1 cellular context compared by ENCODE assay signal in the genomic region with DNA sequence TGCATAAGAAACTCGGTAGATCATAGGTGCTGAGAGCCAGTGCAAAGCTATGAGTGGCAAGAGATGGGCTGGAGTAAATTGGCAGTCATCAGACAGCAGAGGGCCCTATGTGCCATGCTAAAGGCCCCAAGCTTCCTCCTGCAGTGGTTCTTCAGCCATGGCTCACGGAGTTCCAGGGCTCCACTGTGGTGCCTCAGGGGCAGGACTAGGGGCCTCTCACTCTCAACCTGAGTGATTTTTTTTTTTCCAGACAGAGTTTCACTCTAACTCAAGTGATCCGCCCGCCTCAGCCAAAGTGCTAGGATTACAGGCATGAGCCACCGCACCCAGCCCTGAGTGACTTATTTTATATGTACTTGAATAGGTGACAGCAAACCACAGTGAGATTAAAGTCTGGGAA.
TF ChIP-seq lines count a peak whose summit lies in the region.

No MANE protein-coding gene starts in this region.

TF ChIP-seq in H1, 55 proteins besides CTCF, POLR2A, EP300 and RAD21:
- TF ChIP-seq JUN (IDR thresholded peaks at IDR 0.05; ENCODE audit: low read depth, low read length) (no peak), TBP (IDR thresholded peaks at IDR 0.05; ENCODE audit: low read depth, low read length) (no peak), RFX5 (IDR thresholded peaks at IDR 0.05; ENCODE audit: borderline replicate concordance, low read depth, low read length) (no peak), NRF1 (IDR thresholded peaks at IDR 0.05; ENCODE audit: low read depth, low read length) (no peak), SP2 (IDR thresholded peaks at IDR 0.05; ENCODE audit: low read length) (no peak), CBX8 (IDR thresholded peaks at IDR 0.05; ENCODE audit: borderline replicate concordance, low read depth, low read length) (no peak), TAF7 (optimal IDR thresholded peaks at IDR 0.05; ENCODE audit: borderline replicate concordance, low read depth, low read length) (no peak), BRCA1 (IDR thresholded peaks at IDR 0.05; ENCODE audit: low read depth, low read length) (no peak), FOSL1 (IDR thresholded peaks at IDR 0.05; ENCODE audit: insufficient read depth, low read depth, low read length) (no peak), NANOG (IDR thresholded peaks at IDR 0.05; ENCODE audit: insufficient read depth, low read depth, low read length, poor library complexity, severe bottlenecking) (no peak), GTF2F1 (IDR thresholded peaks at IDR 0.05; ENCODE audit: borderline replicate concordance, low read depth, low read length) (no peak), CTBP2 (IDR thresholded peaks at IDR 0.05; ENCODE audit: borderline replicate concordance, insufficient read depth, insufficient read length, low read length) (no peak), ZNF274 (IDR thresholded peaks at IDR 0.05; ENCODE audit: borderline replicate concordance, extremely low read depth, low read length) (no peak), RBBP5 (IDR thresholded peaks at IDR 0.05; ENCODE audit: borderline replicate concordance, low read depth, low read length) (no peak), MAFK (IDR thresholded peaks at IDR 0.05; ENCODE audit: low read depth, low read length) (no peak)
- TF ChIP-seq, protein P1, sequence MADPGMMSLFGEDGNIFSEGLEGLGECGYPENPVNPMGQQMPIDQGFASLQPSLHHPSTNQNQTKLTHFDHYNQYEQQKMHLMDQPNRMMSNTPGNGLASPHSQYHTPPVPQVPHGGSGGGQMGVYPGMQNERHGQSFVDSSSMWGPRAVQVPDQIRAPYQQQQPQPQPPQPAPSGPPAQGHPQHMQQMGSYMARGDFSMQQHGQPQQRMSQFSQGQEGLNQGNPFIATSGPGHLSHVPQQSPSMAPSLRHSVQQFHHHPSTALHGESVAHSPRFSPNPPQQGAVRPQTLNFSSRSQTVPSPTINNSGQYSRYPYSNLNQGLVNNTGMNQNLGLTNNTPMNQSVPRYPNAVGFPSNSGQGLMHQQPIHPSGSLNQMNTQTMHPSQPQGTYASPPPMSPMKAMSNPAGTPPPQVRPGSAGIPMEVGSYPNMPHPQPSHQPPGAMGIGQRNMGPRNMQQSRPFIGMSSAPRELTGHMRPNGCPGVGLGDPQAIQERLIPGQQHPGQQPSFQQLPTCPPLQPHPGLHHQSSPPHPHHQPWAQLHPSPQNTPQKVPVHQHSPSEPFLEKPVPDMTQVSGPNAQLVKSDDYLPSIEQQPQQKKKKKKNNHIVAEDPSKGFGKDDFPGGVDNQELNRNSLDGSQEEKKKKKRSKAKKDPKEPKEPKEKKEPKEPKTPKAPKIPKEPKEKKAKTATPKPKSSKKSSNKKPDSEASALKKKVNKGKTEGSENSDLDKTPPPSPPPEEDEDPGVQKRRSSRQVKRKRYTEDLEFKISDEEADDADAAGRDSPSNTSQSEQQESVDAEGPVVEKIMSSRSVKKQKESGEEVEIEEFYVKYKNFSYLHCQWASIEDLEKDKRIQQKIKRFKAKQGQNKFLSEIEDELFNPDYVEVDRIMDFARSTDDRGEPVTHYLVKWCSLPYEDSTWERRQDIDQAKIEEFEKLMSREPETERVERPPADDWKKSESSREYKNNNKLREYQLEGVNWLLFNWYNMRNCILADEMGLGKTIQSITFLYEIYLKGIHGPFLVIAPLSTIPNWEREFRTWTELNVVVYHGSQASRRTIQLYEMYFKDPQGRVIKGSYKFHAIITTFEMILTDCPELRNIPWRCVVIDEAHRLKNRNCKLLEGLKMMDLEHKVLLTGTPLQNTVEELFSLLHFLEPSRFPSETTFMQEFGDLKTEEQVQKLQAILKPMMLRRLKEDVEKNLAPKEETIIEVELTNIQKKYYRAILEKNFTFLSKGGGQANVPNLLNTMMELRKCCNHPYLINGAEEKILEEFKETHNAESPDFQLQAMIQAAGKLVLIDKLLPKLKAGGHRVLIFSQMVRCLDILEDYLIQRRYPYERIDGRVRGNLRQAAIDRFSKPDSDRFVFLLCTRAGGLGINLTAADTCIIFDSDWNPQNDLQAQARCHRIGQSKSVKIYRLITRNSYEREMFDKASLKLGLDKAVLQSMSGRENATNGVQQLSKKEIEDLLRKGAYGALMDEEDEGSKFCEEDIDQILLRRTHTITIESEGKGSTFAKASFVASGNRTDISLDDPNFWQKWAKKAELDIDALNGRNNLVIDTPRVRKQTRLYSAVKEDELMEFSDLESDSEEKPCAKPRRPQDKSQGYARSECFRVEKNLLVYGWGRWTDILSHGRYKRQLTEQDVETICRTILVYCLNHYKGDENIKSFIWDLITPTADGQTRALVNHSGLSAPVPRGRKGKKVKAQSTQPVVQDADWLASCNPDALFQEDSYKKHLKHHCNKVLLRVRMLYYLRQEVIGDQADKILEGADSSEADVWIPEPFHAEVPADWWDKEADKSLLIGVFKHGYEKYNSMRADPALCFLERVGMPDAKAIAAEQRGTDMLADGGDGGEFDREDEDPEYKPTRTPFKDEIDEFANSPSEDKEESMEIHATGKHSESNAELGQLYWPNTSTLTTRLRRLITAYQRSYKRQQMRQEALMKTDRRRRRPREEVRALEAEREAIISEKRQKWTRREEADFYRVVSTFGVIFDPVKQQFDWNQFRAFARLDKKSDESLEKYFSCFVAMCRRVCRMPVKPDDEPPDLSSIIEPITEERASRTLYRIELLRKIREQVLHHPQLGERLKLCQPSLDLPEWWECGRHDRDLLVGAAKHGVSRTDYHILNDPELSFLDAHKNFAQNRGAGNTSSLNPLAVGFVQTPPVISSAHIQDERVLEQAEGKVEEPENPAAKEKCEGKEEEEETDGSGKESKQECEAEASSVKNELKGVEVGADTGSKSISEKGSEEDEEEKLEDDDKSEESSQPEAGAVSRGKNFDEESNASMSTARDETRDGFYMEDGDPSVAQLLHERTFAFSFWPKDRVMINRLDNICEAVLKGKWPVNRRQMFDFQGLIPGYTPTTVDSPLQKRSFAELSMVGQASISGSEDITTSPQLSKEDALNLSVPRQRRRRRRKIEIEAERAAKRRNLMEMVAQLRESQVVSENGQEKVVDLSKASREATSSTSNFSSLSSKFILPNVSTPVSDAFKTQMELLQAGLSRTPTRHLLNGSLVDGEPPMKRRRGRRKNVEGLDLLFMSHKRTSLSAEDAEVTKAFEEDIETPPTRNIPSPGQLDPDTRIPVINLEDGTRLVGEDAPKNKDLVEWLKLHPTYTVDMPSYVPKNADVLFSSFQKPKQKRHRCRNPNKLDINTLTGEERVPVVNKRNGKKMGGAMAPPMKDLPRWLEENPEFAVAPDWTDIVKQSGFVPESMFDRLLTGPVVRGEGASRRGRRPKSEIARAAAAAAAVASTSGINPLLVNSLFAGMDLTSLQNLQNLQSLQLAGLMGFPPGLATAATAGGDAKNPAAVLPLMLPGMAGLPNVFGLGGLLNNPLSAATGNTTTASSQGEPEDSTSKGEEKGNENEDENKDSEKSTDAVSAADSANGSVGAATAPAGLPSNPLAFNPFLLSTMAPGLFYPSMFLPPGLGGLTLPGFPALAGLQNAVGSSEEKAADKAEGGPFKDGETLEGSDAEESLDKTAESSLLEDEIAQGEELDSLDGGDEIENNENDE (IDR thresholded peaks at IDR 0.05; ENCODE audit: insufficient replicate concordance, low read length) = no peak
- TF ChIP-seq, protein P2, sequence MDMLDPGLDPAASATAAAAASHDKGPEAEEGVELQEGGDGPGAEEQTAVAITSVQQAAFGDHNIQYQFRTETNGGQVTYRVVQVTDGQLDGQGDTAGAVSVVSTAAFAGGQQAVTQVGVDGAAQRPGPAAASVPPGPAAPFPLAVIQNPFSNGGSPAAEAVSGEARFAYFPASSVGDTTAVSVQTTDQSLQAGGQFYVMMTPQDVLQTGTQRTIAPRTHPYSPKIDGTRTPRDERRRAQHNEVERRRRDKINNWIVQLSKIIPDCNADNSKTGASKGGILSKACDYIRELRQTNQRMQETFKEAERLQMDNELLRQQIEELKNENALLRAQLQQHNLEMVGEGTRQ (IDR thresholded peaks at IDR 0.05; ENCODE audit: low read length) = no peak
